ENCODE assay signal across 13 cellular contexts in the genomic region with DNA sequence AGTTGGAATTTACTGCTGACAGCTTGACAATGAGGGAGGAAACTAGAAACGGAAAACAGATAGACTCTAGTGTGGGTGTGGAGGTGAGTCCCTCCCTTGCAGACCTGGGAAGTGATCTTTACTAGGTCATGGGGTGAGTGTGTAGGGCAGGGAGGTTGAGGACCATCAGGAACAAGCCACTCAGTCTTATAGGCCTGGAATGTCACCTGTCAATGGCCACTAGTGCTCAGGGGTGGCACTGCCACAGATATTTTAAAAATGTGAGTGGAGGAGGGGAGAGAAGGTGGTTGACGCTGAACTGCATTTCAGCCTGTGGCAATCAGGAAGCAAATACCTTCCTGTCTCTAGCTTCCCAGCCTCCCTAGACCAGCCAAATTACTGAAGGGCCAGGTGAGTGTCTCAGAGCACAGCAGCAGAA. TPM values are rescaled to one million over a fixed set of nuclear protein-coding genes. Genes with fewer than 3 reads are reported as not detected.
DNase-seq lines count a peak whose midpoint lies in the region; ATAC-seq and TF ChIP-seq lines count a peak whose summit lies in the region.
"Had no signal": no experiment of that assay in that cellular context is flagged by ENCODE, and none has a peak within 500 bp of the region (broad histone marks: within the 10 kb centered on the region; RNA-seq: fewer than 3 reads in every experiment).

No MANE protein-coding gene starts in this region.

- H4K20me1 ChIP-seq in GM23248 (ENCODE audit: insufficient read depth) (no peaks in the 10 kb centered on the region), neural progenitor cell (ENCODE audit: low read depth) (no peaks in the 10 kb centered on the region)

- TF ChIP-seq CTCF in Peyer's patch (IDR thresholded peaks at IDR 0.05) (no peak), neural progenitor cell (IDR thresholded peaks at IDR 0.05) (no peak), brain microvascular endothelial cell (IDR thresholded peaks at IDR 0.05; ENCODE audit: low read depth, low read length, missing control alignments) (no peak)

- H3K9me3 Mint-ChIP-seq in neural progenitor cell = no peaks in the 10 kb centered on the region
- H3K9me3 Mint-ChIP-seq: activated naive CD4-positive, alpha-beta T cell treated with anti-CD3 and anti-CD28 coated beads, Interleukin-2, amount 50 U/mL, for 72 hours; T-helper 2 cell treated with Interferon-gamma antibody and Interleukin-4, amounts not matched to agents 5 μg/mL and 100 μg/mL, for 36 hours had no signal

- H3K27me3 Mint-ChIP-seq in neural progenitor cell (ENCODE audit: insufficient read depth, low read depth) = peaks cover 9% of the 10 kb centered on the region

- H3K9me3 ChIP-seq in GM23248 (ENCODE audit: low read depth) = no peaks in the 10 kb centered on the region
- no peaks in the 10 kb centered on the region for H3K9me3 ChIP-seq in Peyer's patch
- no peaks in the 10 kb centered on the region for H3K9me3 ChIP-seq in right cardiac atrium (ENCODE audit: control insufficient read depth, low read length)
- H3K9me3 ChIP-seq in neural progenitor cell (ENCODE audit: low read depth) = no peaks in the 10 kb centered on the region
- H3K9me3 ChIP-seq: prostate gland had no signal

- intact Hi-C loops in right cardiac atrium (cut with DNase I) = loop anchor here in 1 of 4 donors (5.0 kb wide), 1 partner anchor 42 kb away; a partner anchor contains a TSS

- no peak overlapping the region for H3K9ac ChIP-seq in GM23248
- H3K9ac ChIP-seq in neural progenitor cell = no peak overlapping the region

- no peak overlapping the region for H3K27ac ChIP-seq in GM23248
- H3K27ac ChIP-seq in Peyer's patch = peak overlapping the region in 3 of 4 donors; percentile 18 to 34 (median 27)
- H3K27ac ChIP-seq in right cardiac atrium (ENCODE audit: low read length) = peak overlapping the region; percentile 90
- no peak overlapping the region for H3K27ac ChIP-seq in neural progenitor cell
- H3K27ac ChIP-seq in brain microvascular endothelial cell = no peak overlapping the region
- H3K27ac ChIP-seq: prostate gland had no signal

- H2AFZ ChIP-seq in GM23248 (0 out of 2 replicates have a peak overlapping the region, but pooled peaks have one; percentile 18), neural progenitor cell (replicated peaks) (peak overlapping the region; percentile 15)

- H3K4me2 ChIP-seq in GM23248 (ENCODE audit: unreplicated experiment) (no peak overlapping the region), neural progenitor cell (no peak overlapping the region)

- H3F3A ChIP-seq in GM23248 (ENCODE audit: insufficient read depth) (peaks cover 16% of the 10 kb centered on the region), neural progenitor cell (ENCODE audit: low read depth) (no peaks in the 10 kb centered on the region)

- no peak overlapping the region for H3K27ac Mint-ChIP-seq in neural progenitor cell
- H3K27ac Mint-ChIP-seq: activated naive CD4-positive, alpha-beta T cell treated with anti-CD3 and anti-CD28 coated beads, Interleukin-2, amount 50 U/mL, for 72 hours; naive B cell; T-helper 2 cell treated with Interferon-gamma antibody and Interleukin-4, amounts not matched to agents 5 μg/mL and 100 μg/mL, for 36 hours had no signal

- no peaks in the 10 kb centered on the region for H3K9me2 ChIP-seq in GM23248 (ENCODE audit: insufficient read depth)

- in situ Hi-C loops in GM23248 (cut with MboI) (no loop called here), brain microvascular endothelial cell (cut with HindIII; ENCODE audit: low pct_ligation_motif_present, low sequenced_read_pairs) (no loop called here)

- no peaks in the 10 kb centered on the region for H3K36me3 Mint-ChIP-seq in neural progenitor cell
- H3K36me3 Mint-ChIP-seq: activated naive CD4-positive, alpha-beta T cell treated with anti-CD3 and anti-CD28 coated beads, Interleukin-2, amount 50 U/mL, for 72 hours; naive B cell had no signal

- no peak overlapping the region for H3K4me3 ChIP-seq in GM23248
- H3K4me3 ChIP-seq in Peyer's patch = no peak overlapping the region
- H3K4me3 ChIP-seq in right cardiac atrium (ENCODE audit: low read length) = no peak overlapping the region
- H3K4me3 ChIP-seq in neural progenitor cell = no peak overlapping the region
- no peak overlapping the region for H3K4me3 ChIP-seq in brain microvascular endothelial cell (ENCODE audit: low read depth, low read length)
- H3K4me3 ChIP-seq: prostate gland had no signal

- H3K27me3 ChIP-seq in GM23248 (replicated peaks; ENCODE audit: insufficient read depth) (no peaks in the 10 kb centered on the region), Peyer's patch (no peaks in the 10 kb centered on the region), right cardiac atrium (ENCODE audit: control insufficient read depth, insufficient read depth) (no peaks in the 10 kb centered on the region), neural progenitor cell (peaks cover 64% of the 10 kb centered on the region), brain microvascular endothelial cell (replicated peaks) (no peaks in the 10 kb centered on the region)

- H3K4me1 ChIP-seq in GM23248 (ENCODE audit: insufficient read depth) (peaks cover 31% of the 10 kb centered on the region), Peyer's patch (peaks cover 0 to 24% (median 5%) of the 10 kb centered on the region in 4 donors), right cardiac atrium (ENCODE audit: control insufficient read depth, insufficient read depth, low read length) (peaks cover 10% of the 10 kb centered on the region), neural progenitor cell (no peaks in the 10 kb centered on the region)
- H3K4me1 ChIP-seq: prostate gland had no signal

- no peaks in the 10 kb centered on the region for H3K4me1 Mint-ChIP-seq in neural progenitor cell

- ATAC-seq in right cardiac atrium (peak; percentile 65 to 74), HG03108 (IDR thresholded peaks at IDR 0.05; ENCODE audit: unreplicated experiment) (no peak)
- ATAC-seq: activated naive CD4-positive, alpha-beta T cell treated with anti-CD3 and anti-CD28 coated beads, Interleukin-2, amount 50 U/mL, for 72 hours had no signal

- H3K36me3 ChIP-seq in GM23248 (ENCODE audit: low read depth) (no peaks in the 10 kb centered on the region), Peyer's patch (no peaks in the 10 kb centered on the region), neural progenitor cell (no peaks in the 10 kb centered on the region), brain microvascular endothelial cell (replicated peaks) (no peaks in the 10 kb centered on the region)
- H3K36me3 ChIP-seq: prostate gland had no signal

- no peak overlapping the region for H3K4me3 Mint-ChIP-seq in neural progenitor cell
- H3K4me3 Mint-ChIP-seq: naive B cell; T-helper 2 cell treated with Interferon-gamma antibody and Interleukin-4, amounts not matched to agents 5 μg/mL and 100 μg/mL, for 36 hours had no signal

- DNase-seq in GM23248 (no peak), Peyer's patch (no peak), right cardiac atrium (no peak), neural progenitor cell (ENCODE audit: low spot score) (no peak), brain microvascular endothelial cell (no peak), NCI-H1048 (lab: John Stamatoyannopoulos, UW) (no peak), putamen (ENCODE audit: low spot score) (no peak)
- DNase-seq: activated T-cell treated with anti-CD3 and anti-CD28 coated beads for 4 hours, naive B cell had no signal

- WGBS in GM23248 (ENCODE audit: low coverage in 1 of 2, low lambda C conversion rate in 2 of 2, missing lambda C conversion rate in 2 of 2), 2 experiments = 67 to 68% methylated on average over 2 of the region's 2 CpGs
- 38% methylated on average over 2 of the region's 2 CpGs for whole genome bisulfite sequencing in right cardiac atrium

- TF ChIP-seq POLR2A in Peyer's patch (IDR thresholded peaks at IDR 0.05) = no peak

- H3K79me2 ChIP-seq in GM23248 (ENCODE audit: insufficient read depth) (no peaks in the 10 kb centered on the region), neural progenitor cell (ENCODE audit: low read depth) (no peaks in the 10 kb centered on the region)

RNA-seq across cellular contexts. Expression of a gene that starts 9.0 kb away (rescaled TPM):
- total RNA-seq in GM23248 (2014; rRNA removed; shearing (Covaris generic)) = 0.11 TPM in 1 of 2 replicates, not detected in the other
- 0.30 and 0.67 TPM in 2 replicates for polyA plus RNA-seq in GM23248 (2016; fragmentation: Nextera tagmentation; extraction: Ambion mirVana)
- total RNA-seq in Peyer's patch = not detected
- total RNA-seq in right cardiac atrium = not detected
- not detected for polyA plus RNA-seq in right cardiac atrium
- total RNA-seq in neural progenitor cell (ENCODE audit: low replicate concordance) = not detected in 2 replicates
- total RNA-seq: activated naive CD4-positive, alpha-beta T cell treated with anti-CD3 and anti-CD28 coated beads, Interleukin-2, amount 50 U/mL, for 72 hours; prostate gland had no signal

RNA-seq across cellular contexts. Expression of a gene that starts 39.6 kb away (rescaled TPM):
- not detected in 2 replicates for total RNA-seq in GM23248 (2014; rRNA removed; shearing (Covaris generic))
- polyA plus RNA-seq in GM23248 (2016; fragmentation: Nextera tagmentation; extraction: Ambion mirVana) (0.23 and 0.39 TPM in 2 replicates), right cardiac atrium (8.7 TPM)
- total RNA-seq in Peyer's patch (10 to 100 TPM in 1 of 4 donors, under 1 TPM in 1, not detected in 2; 0.88 to 17.3 TPM), right cardiac atrium (1 to 10 TPM; 3.7 to 8.0 (median 5.8) TPM), neural progenitor cell (ENCODE audit: low replicate concordance) (0.22 TPM in 1 of 2 replicates, not detected in the other)
- total RNA-seq: activated naive CD4-positive, alpha-beta T cell treated with anti-CD3 and anti-CD28 coated beads, Interleukin-2, amount 50 U/mL, for 72 hours had no signal

RNA-seq across cellular contexts. Expression of a gene that starts 42.9 kb away (rescaled TPM):
- 0.76 and 1.2 TPM in 2 replicates for total RNA-seq in GM23248 (2014; rRNA removed; shearing (Covaris generic))
- polyA plus RNA-seq in GM23248 (2016; fragmentation: Nextera tagmentation; extraction: Ambion mirVana) = 3.4 and 3.6 TPM in 2 replicates
- total RNA-seq in Peyer's patch = 10 to 100 TPM in 3 of 4 donors, 1 to 10 TPM in 1; 9.1 to 32.6 (median 17.2) TPM
- total RNA-seq in right cardiac atrium = 1 to 10 TPM; 2.0 to 5.9 (median 5.1) TPM
- 3.3 TPM for polyA plus RNA-seq in right cardiac atrium
- not detected in 2 replicates for total RNA-seq in neural progenitor cell (ENCODE audit: low replicate concordance)
- total RNA-seq: activated naive CD4-positive, alpha-beta T cell treated with anti-CD3 and anti-CD28 coated beads, Interleukin-2, amount 50 U/mL, for 72 hours had no signal

Comparison
In these comparisons a context has a peak if more than half of its experiments do, and no peak if none do; other contexts are left out.
1. H3K27ac ChIP-seq: peak in Peyer's patch (3 of 4) and right cardiac atrium (single experiment); none in GM23248 (single experiment), neural progenitor cell (single experiment) and brain microvascular endothelial cell (single experiment).